In genomic region chr5:143887302-143887638, GRCh38 we compare ENCODE assay signal across 12 cellular contexts.
DNase-seq lines count a peak whose midpoint lies in the region; ATAC-seq and TF ChIP-seq lines count a peak whose summit lies in the region.
"Had no signal": no experiment of that assay in that cellular context is flagged by ENCODE, and none has a peak within 500 bp of the region (broad histone marks: within the 10 kb centered on the region; RNA-seq: fewer than 3 reads in every experiment).

No MANE protein-coding gene starts in this region.

- DNase-seq in MG63 (peak; percentile 95), iris pigment epithelial cell (ENCODE audit: low read depth) (peak; percentile 54), T-helper 9 cell (no peak), vagina (ENCODE audit: extremely low spot score in 2 of 2) (no peak), WERI-Rb-1 (no peak)
- DNase-seq: activated T-cell treated with anti-CD3 and anti-CD28 coated beads, Interleukin-2, amount 50 U/mL, for 24 hours; NCI-H526 treated with DMSO at 0.1 percent for 48 hours; stimulated activated CD4-positive, alpha-beta T cell treated with anti-CD3 and anti-CD28 coated beads, Interleukin-2, amount 100 ng/mL, for 48 hours had no signal

- H3K4me3 ChIP-seq in ACC112 (ENCODE audit: low read depth, low read length): no peak overlapping the region
- H3K4me3 ChIP-seq in MG63: no peak overlapping the region
- H3K4me3 ChIP-seq in vagina: no peak overlapping the region
- no peak overlapping the region for H3K4me3 ChIP-seq in WERI-Rb-1 (ENCODE audit: low read depth, low read length)
- H3K4me3 ChIP-seq: BLaER1 treated with 17β-estradiol and CSF1 and Interleukin-3, amounts not matched to agents 10 nM and 100 nM had no signal

- no peaks in the 10 kb centered on the region for H3K79me2 ChIP-seq in ACC112 (ENCODE audit: control insufficient read depth, insufficient read depth, low read length, unreplicated experiment)

- H3K9me3 ChIP-seq in MG63 (no peaks in the 10 kb centered on the region), vagina (no peaks in the 10 kb centered on the region), WERI-Rb-1 (ENCODE audit: severe bottlenecking) (no peaks in the 10 kb centered on the region)
- H3K9me3 ChIP-seq: BLaER1 treated with 17β-estradiol and CSF1 and Interleukin-3, amounts not matched to agents 10 nM and 100 nM had no signal

- intact Hi-C loops in vagina (cut with DNase I): no loop called here

- H3K27me3 ChIP-seq in ACC112 (ENCODE audit: insufficient read depth, low read length) (no peaks in the 10 kb centered on the region), MG63 (no peaks in the 10 kb centered on the region), vagina (no peaks in the 10 kb centered on the region), WERI-Rb-1 (ENCODE audit: insufficient read depth, low read depth, severe bottlenecking) (no peaks in the 10 kb centered on the region)
- H3K27me3 ChIP-seq: BLaER1 treated with 17β-estradiol and CSF1 and Interleukin-3, amounts not matched to agents 10 nM and 100 nM had no signal

- H3K36me3 ChIP-seq in ACC112 (ENCODE audit: insufficient read depth, low read length) (no peaks in the 10 kb centered on the region), MG63 (no peaks in the 10 kb centered on the region), vagina (no peaks in the 10 kb centered on the region), WERI-Rb-1 (no peaks in the 10 kb centered on the region)
- H3K36me3 ChIP-seq: BLaER1 treated with 17β-estradiol and CSF1 and Interleukin-3, amounts not matched to agents 10 nM and 100 nM had no signal

- no peak overlapping the region for H2AFZ ChIP-seq in ACC112 (ENCODE audit: low read length, unreplicated experiment)

- TF ChIP-seq CTCF in vagina (IDR thresholded peaks at IDR 0.05): no peak
- no peak for TF ChIP-seq CTCF in WERI-Rb-1 (IDR thresholded peaks at IDR 0.05; ENCODE audit: low read depth, low read length)

- H3K4me1 ChIP-seq in ACC112 (ENCODE audit: control insufficient read depth, insufficient read depth, low read length, unreplicated experiment) (peaks cover 27% of the 10 kb centered on the region), vagina (peaks cover 16% of the 10 kb centered on the region)
- H3K4me1 ChIP-seq: BLaER1 treated with 17β-estradiol and CSF1 and Interleukin-3, amounts not matched to agents 10 nM and 100 nM had no signal

- ATAC-seq in SK-N-SH treated with all-trans-retinoic acid at 6 μM for 48 hours: peak; percentile 69
- ATAC-seq in HG03039 (IDR thresholded peaks at IDR 0.05; ENCODE audit: unreplicated experiment): no peak

- H3K27ac ChIP-seq in ACC112 (ENCODE audit: low read depth, low read length) (peak overlapping the region; percentile 41), vagina (no peak overlapping the region), WERI-Rb-1 (no peak overlapping the region)
- H3K27ac ChIP-seq: BLaER1 treated with 17β-estradiol and CSF1 and Interleukin-3, amounts not matched to agents 10 nM and 100 nM had no signal

- no peak for TF ChIP-seq POLR2A in vagina (IDR thresholded peaks at IDR 0.05)

TF ChIP-seq in SK-N-SH treated with all-trans-retinoic acid at 6 μM for 48 hours, 23 proteins besides CTCF, POLR2A, EP300 and RAD21:
- TF ChIP-seq ISL1 (CRISPR knock-in tag; IDR thresholded peaks at IDR 0.05) (peak; percentile 82), ARNTL (CRISPR knock-in tag; IDR thresholded peaks at IDR 0.05; ENCODE audit: borderline replicate concordance, low read depth) (no peak), TOX (CRISPR knock-in tag; IDR thresholded peaks at IDR 0.05; ENCODE audit: borderline replicate concordance) (no peak)

Comparison
In these comparisons a context has a peak if more than half of its experiments do, and no peak if none do; other contexts are left out.
1. DNase-seq: peak in MG63 (single experiment) and iris pigment epithelial cell (single experiment); none in T-helper 9 cell (single experiment), vagina (0 of 2) and WERI-Rb-1 (single experiment).